8 cellular contexts compared by ENCODE assay signal in the genomic region with DNA sequence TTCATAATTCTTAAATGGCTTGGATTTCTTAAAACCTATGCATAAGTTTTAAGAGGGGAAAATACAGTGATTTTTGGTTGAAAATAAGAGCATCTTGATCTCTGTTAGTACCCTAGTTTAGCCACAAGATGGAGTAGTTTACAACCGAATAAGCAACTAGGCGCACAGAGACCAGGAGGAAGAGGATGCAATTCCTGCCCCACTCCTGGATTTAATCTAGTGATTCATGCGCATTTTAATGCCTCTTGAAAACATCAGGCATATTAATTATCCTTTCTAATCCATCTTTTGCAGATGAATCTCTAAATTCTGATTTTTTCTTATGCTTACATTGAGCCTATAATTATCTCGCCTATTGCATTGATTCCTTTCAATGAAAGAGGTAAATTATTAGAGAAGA.
DNase-seq lines count a peak whose midpoint lies in the region; ATAC-seq and TF ChIP-seq lines count a peak whose summit lies in the region.

No MANE protein-coding gene starts in this region.

- ATAC-seq in GM18870 (IDR thresholded peaks at IDR 0.05; ENCODE audit: unreplicated experiment) (peak; percentile 45), GM18861 (IDR thresholded peaks at IDR 0.05; ENCODE audit: unreplicated experiment) (no peak)

- H3K27me3 Mint-ChIP-seq in progenitor cell of endocrine pancreas, result peaks cover 2% of the 10 kb centered on the region

- no peaks in the 10 kb centered on the region for H3K9me3 Mint-ChIP-seq in progenitor cell of endocrine pancreas (ENCODE audit: low read depth)

- H3K4me3 ChIP-seq in AG10803 (ENCODE audit: low read length), result no peak overlapping the region

- no peaks in the 10 kb centered on the region for H3K36me3 Mint-ChIP-seq in progenitor cell of endocrine pancreas (ENCODE audit: insufficient read depth)

- TF ChIP-seq CTCF in AG10803 (conservative IDR thresholded peaks at IDR 0.05; ENCODE audit: low read length), result peak; percentile 78
- TF ChIP-seq CTCF in progenitor cell of endocrine pancreas (IDR thresholded peaks at IDR 0.05; ENCODE audit: unreplicated experiment), result peak; percentile 86

- no peak overlapping the region for H3K27ac Mint-ChIP-seq in progenitor cell of endocrine pancreas

- H3K4me3 Mint-ChIP-seq in progenitor cell of endocrine pancreas (ENCODE audit: low read depth), result no peak overlapping the region

- no peaks in the 10 kb centered on the region for H3K4me1 Mint-ChIP-seq in progenitor cell of endocrine pancreas (ENCODE audit: low read depth)

- DNase-seq in AG10803 (ENCODE audit: low read depth), result peak; percentile 74
- DNase-seq in NCI-H1092 (lab: John Stamatoyannopoulos, UW), result peak; percentile 1
- peak; percentile 61 for DNase-seq in SKM-1 treated with dmso at 0.1 percent for 144 hours (lab: John Stamatoyannopoulos, UW; ENCODE audit: unreplicated experiment)
- DNase-seq in fibroblast of the conjunctiva (ENCODE audit: low read depth), result peak; percentile 75
- no peak for DNase-seq in progenitor cell of endocrine pancreas (ENCODE audit: low spot score, unreplicated experiment)
- DNase-seq in stimulated activated CD4-positive, alpha-beta T cell treated with anti-CD3 and anti-CD28 coated beads, Interleukin-4, amount 100 ng/mL, for 24 hours, result no peak

Comparison
In these comparisons a context has a peak if more than half of its experiments do, and no peak if none do; other contexts are left out.
1. DNase-seq: peak in AG10803 (single experiment), NCI-H1092 (single experiment), SKM-1 treated with dmso at 0.1 percent for 144 hours (single experiment) and fibroblast of the conjunctiva (single experiment); none in progenitor cell of endocrine pancreas (single experiment) and stimulated activated CD4-positive, alpha-beta T cell treated with anti-CD3 and anti-CD28 coated beads, Interleukin-4, amount 100 ng/mL, for 24 hours (single experiment).